In genomic region chr7:140448781-140449180, GRCh38 we compare ENCODE assay signal across 2 cellular contexts.
TF ChIP-seq lines count a peak whose summit lies in the region.

No MANE protein-coding gene starts in this region.

TF ChIP-seq in GM23338, 12 proteins besides CTCF, POLR2A, EP300 and RAD21:
- TF ChIP-seq JUNB (IDR thresholded peaks at IDR 0.05; ENCODE audit: unreplicated experiment) (no peak), CREB1 (CRISPR knock-in tag; IDR thresholded peaks at IDR 0.05; ENCODE audit: low read depth) (no peak)

TF ChIP-seq in HepG2, 621 proteins besides CTCF, POLR2A, EP300 and RAD21:
- TF ChIP-seq SOX13 (IDR thresholded peaks at IDR 0.05) (no peak), SOX13 (CRISPR knock-in tag; conservative IDR thresholded peaks at IDR 0.05 in 1 of 2, IDR thresholded peaks at IDR 0.05 in 1 of 2) (no peak), ZNF644 (CRISPR knock-in tag; IDR thresholded peaks at IDR 0.05; ENCODE audit: low read depth) (no peak), NFIC (IDR thresholded peaks at IDR 0.05; ENCODE audit: low read length) (no peak), SRSF9 (IDR thresholded peaks at IDR 0.05; ENCODE audit: borderline replicate concordance, insufficient read depth, low read depth, low read length, poor library complexity, severe bottlenecking) (no peak), MIER2 (CRISPR knock-in tag; IDR thresholded peaks at IDR 0.05) (no peak), ZNF761 (CRISPR knock-in tag; conservative IDR thresholded peaks at IDR 0.05) (no peak), ZNF691 (CRISPR knock-in tag; IDR thresholded peaks at IDR 0.05; ENCODE audit: borderline replicate concordance, low read depth) (no peak), HNRNPK (IDR thresholded peaks at IDR 0.05; ENCODE audit: low read depth, low read length, poor library complexity, severe bottlenecking) (no peak), ZSCAN20 (CRISPR knock-in tag; IDR thresholded peaks at IDR 0.05; ENCODE audit: borderline replicate concordance) (no peak), ZNF850 (CRISPR knock-in tag; conservative IDR thresholded peaks at IDR 0.05) (no peak), ARNT2 (CRISPR knock-in tag; IDR thresholded peaks at IDR 0.05; ENCODE audit: low read depth) (no peak), ZNF572 (CRISPR knock-in tag; IDR thresholded peaks at IDR 0.05) (no peak), CERS6 (CRISPR knock-in tag; IDR thresholded peaks at IDR 0.05) (no peak), HES4 (CRISPR knock-in tag; IDR thresholded peaks at IDR 0.05; ENCODE audit: borderline replicate concordance) (no peak), TAF1 (CRISPR knock-in tag; IDR thresholded peaks at IDR 0.05) (no peak), MIXL1 (CRISPR knock-in tag; IDR thresholded peaks at IDR 0.05) (no peak), ZNF619 (CRISPR knock-in tag; IDR thresholded peaks at IDR 0.05) (no peak), ZKSCAN8 (CRISPR knock-in tag; IDR thresholded peaks at IDR 0.05; ENCODE audit: borderline replicate concordance) (no peak), ZC3H13 (CRISPR knock-in tag; IDR thresholded peaks at IDR 0.05) (no peak)
